Comparison of ENCODE assay signal across 8 cellular contexts in genomic region chr7:79298145-79298760, GRCh38.
DNase-seq lines count a peak whose midpoint lies in the region; FAIRE-seq and TF ChIP-seq lines count a peak whose summit lies in the region.

No MANE protein-coding gene starts in this region.

- DNase-seq in AG04449 (ENCODE audit: low read depth, low spot score): no peak
- peak; percentile 22 for DNase-seq in GM10248 (ENCODE audit: extremely low spot score)
- peak; percentile 70 for DNase-seq in M059J (ENCODE audit: low read depth)
- DNase-seq in adipocyte (ENCODE audit: low read depth): peak; percentile 85
- DNase-seq in inferior parietal cortex (ENCODE audit: extremely low spot score): peak; percentile 90
- peak; percentile 51 for DNase-seq in urothelium cell line (ENCODE audit: low spot score)
- no peak for DNase-seq in activated CD4-positive, CD25-positive, alpha-beta regulatory T cell (lab: John Stamatoyannopoulos, UW)
- no peak for DNase-seq in NCI-H2107 (lab: John Stamatoyannopoulos, UW)

- no peak for FAIRE-seq in urothelium cell line (lab: Jason Lieb, UNC)

- no peaks in the 10 kb centered on the region for H3K36me3 ChIP-seq in adipocyte (ENCODE audit: control insufficient read depth, insufficient read depth, low read length, severe bottlenecking)

- H3K4me1 ChIP-seq in adipocyte (ENCODE audit: control insufficient read depth, insufficient read depth, low read length): peaks cover 5% of the 10 kb centered on the region

- TF ChIP-seq CTCF in AG04449 (IDR thresholded peaks at IDR 0.05; ENCODE audit: insufficient read depth, low read length, missing control alignments) (peak; percentile 59), GM10248 (IDR thresholded peaks at IDR 0.05; ENCODE audit: control extremely low read depth, extremely low read depth, low read depth, missing control alignments) (peak; percentile 70)

- H3K9me3 ChIP-seq in adipocyte (ENCODE audit: control insufficient read depth, low read length): no peaks in the 10 kb centered on the region

- H3K4me3 ChIP-seq in AG04449 (ENCODE audit: low read depth, low read length): no peak overlapping the region
- H3K4me3 ChIP-seq in adipocyte (ENCODE audit: low read length): no peak overlapping the region

- H3K9ac ChIP-seq in adipocyte (ENCODE audit: low read length): peak overlapping the region; percentile 29

- POLR2A ChIA-PET in AG04449 (lab: Yijun Ruan, JAX): no interaction called here
- POLR2A ChIA-PET in GM10248 (lab: Yijun Ruan, JAX): no interaction called here

- CTCF ChIA-PET in AG04449 (lab: Yijun Ruan, JAX) (interaction anchor here (0.6 to 4.3 kb wide), 39 partner anchors 8 to 855 kb away, joined by 3 to 48 read pairs (median 4); partner anchors contain the start of gene MAGI2), GM10248 (lab: Yijun Ruan, JAX) (interaction anchor here (0.6 to 2.4 kb wide), 10 partner anchors 10 to 722 kb away, joined by 3 to 8 read pairs (median 4); no protein-coding TSS in a partner anchor)

- H3K27me3 ChIP-seq in adipocyte (replicated peaks; ENCODE audit: control insufficient read depth, insufficient read depth, low read length): no peaks in the 10 kb centered on the region

Comparison
In these comparisons a context has a peak if more than half of its experiments do, and no peak if none do; other contexts are left out.
1. DNase-seq: peak in GM10248 (single experiment), M059J (single experiment), adipocyte (single experiment), inferior parietal cortex (single experiment) and urothelium cell line (single experiment); none in AG04449 (single experiment), activated CD4-positive, CD25-positive, alpha-beta regulatory T cell (0 of 4) and NCI-H2107 (single experiment).